Comparison of ENCODE assay signal across 24 cellular contexts in the genomic region with DNA sequence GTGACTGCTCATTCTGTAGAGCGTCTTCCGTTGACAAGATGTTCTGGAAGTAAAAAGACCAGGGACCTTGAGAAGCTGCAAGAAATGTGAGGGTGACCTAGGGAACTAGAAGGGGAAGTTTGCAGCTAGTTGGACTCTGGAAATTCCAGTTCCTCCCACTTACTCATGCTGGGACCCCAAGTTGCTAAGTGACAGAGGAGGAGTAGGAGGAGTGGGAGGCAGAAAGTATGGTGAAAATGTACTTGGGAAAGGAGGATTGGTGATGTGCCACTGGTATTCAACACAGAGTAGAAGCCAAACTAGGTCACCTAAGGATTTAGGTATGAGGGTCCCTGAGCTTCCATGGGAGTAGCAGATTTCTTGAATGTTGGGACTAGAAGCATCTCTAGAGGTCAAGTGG.
"Had no signal": no experiment of that assay in that cellular context is flagged by ENCODE, and none has a peak within 500 bp of the region (broad histone marks: within the 10 kb centered on the region; RNA-seq: fewer than 3 reads in every experiment).

No MANE protein-coding gene starts in this region.

- FAIRE-seq: HepG2, RCC 7860 had no signal

- H3K27ac ChIP-seq: SJSA1, SK-N-MC had no signal

- DNase-seq: IMR-90, Karpas-422, KG1, MG63, NCI-H1092, NCI-H1105 treated with DMSO at 0.1 percent for 48 hours, NCI-H1417 treated with DMSO at 0.1 percent for 48 hours, NCI-H187, NCI-H2029, NCI-H2081 treated with DMSO at 0.1 percent for 48 hours, NCI-H2171, NCI-H226, NCI-H446, NCI-H510A, NCI-H524 treated with DMSO at 0.1 percent for 48 hours, NCI-H69, NCI-H774, Right ventricle myocardium superior, RPMI8226, SIG-M5 had no signal

- H3K9me3 ChIP-seq: MG63 had no signal

- H3K36me3 ChIP-seq: MG63, SJSA1 had no signal

- H3K4me3 ChIP-seq: MG63, SJSA1, SK-N-MC had no signal

- H3K27me3 ChIP-seq: MG63, SJSA1 had no signal
